Comparison of ENCODE assay signal across 27 cellular contexts in the genomic region with DNA sequence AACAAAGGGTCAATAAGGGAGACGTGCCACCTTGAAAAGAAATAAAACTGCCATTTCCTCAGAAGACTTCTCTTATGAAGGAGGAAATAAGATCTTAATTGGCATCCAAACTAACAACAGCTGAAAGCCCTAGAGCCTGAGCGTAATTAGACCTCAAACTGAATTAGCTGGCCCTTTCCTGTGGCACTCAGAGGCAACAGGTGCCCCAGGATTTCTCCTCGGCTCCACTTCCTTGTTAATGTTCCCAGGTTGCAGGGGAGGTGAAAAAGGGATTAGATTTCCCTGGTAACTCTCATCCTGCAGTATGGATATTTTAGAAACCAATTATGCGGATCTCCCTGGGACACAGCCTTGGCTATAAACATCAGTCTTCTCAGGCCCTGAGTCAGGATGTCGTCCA.
A peak's percentile ranks its signal among the peaks of the same experiment; 100 is the strongest.
DNase-seq lines count a peak whose midpoint lies in the region.
"Had no signal": no experiment of that assay in that cellular context is flagged by ENCODE, and none has a peak within 500 bp of the region (broad histone marks: within the 10 kb centered on the region; RNA-seq: fewer than 3 reads in every experiment).

No MANE protein-coding gene starts in this region.

- H2BK120ac ChIP-seq in mesendoderm (ENCODE audit: low read depth, low read length) = no peak overlapping the region

- DNase-seq in NCI-H146 (lab: John Stamatoyannopoulos, UW) (peak; percentile 43), NCI-H146 treated with DMSO at 0.1 percent for 48 hours (lab: John Stamatoyannopoulos, UW; ENCODE audit: unreplicated experiment) (no peak), NCI-H1436 (lab: John Stamatoyannopoulos, UW) (peak; percentile 90), NCI-H2171 (lab: John Stamatoyannopoulos, UW) (peak; percentile 30), mesendoderm (peak; percentile 3), germinal center (ENCODE audit: low spot score) (no peak), mucosa of gallbladder (ENCODE audit: low spot score) (no peak)
- DNase-seq in stimulated activated CD4-positive, alpha-beta T cell treated with anti-CD3 and anti-CD28 coated beads, Interleukin-4, amount 100 ng/mL, for 1 hour = no peak
- DNase-seq: activated CD4-positive, alpha-beta T cell treated with anti-CD3 and anti-CD28 coated beads for 36 hours; activated CD8-positive, alpha-beta T cell treated with anti-CD3 and anti-CD28 coated beads, Interleukin-2, amount 10 ng/mL, durations not matched to agents 7 days and 5 days; amniotic stem cell; dermis blood vessel endothelial cell; endodermal cell; H9; islet precursor cell; left ventricle myocardium superior; MG63; NCI-H1930; NCI-H446 treated with DMSO at 0.1 percent for 48 hours; Peyer's patch; SHP77; stimulated activated naive CD8-positive, alpha-beta T cell treated with anti-CD3 and anti-CD28 coated beads, Interleukin-15, Interleukin-2, amounts not matched to agents 100 U/mL and 50 U/mL, for 24 hours; upper lobe of right lung had no signal

- no peak overlapping the region for H3K9ac ChIP-seq in mesendoderm (ENCODE audit: low read length)
- H3K9ac ChIP-seq: KMS-11 had no signal

- no peak overlapping the region for H4K8ac ChIP-seq in mesendoderm (ENCODE audit: low read depth, low read length)

- no peak overlapping the region for H3K18ac ChIP-seq in mesendoderm (ENCODE audit: low read length)

- no peak overlapping the region for H3K4me2 ChIP-seq in mesendoderm (ENCODE audit: low read length)
- H3K4me2 ChIP-seq: KMS-11 had no signal

- no peaks in the 10 kb centered on the region for H3K4me1 ChIP-seq in mesendoderm (ENCODE audit: control insufficient read depth, low read depth, low read length)
- H3K4me1 ChIP-seq: Peyer's patch, upper lobe of right lung had no signal

- H3K79me2 ChIP-seq in mesendoderm (ENCODE audit: control insufficient read depth, insufficient read depth, low read length) = no peaks in the 10 kb centered on the region

- WGBS in mesendoderm (ENCODE audit: extremely low coverage, insufficient coverage, low lambda C conversion rate) = no CpG with 5 or more reads among the region's 5 CpGs

- H3K4me3 ChIP-seq in mesendoderm (ENCODE audit: low read length) = no peak overlapping the region
- H3K4me3 ChIP-seq: GM12878, MG63, Peyer's patch, skin epidermis, upper lobe of right lung had no signal

- no peak overlapping the region for H2BK5ac ChIP-seq in mesendoderm (ENCODE audit: low read length)

- H3K27ac ChIP-seq in mesendoderm (ENCODE audit: low read depth, low read length) = no peak overlapping the region
- H3K27ac ChIP-seq: HL-60, KMS-11, Peyer's patch, skin epidermis, upper lobe of right lung had no signal

- H3K4ac ChIP-seq in mesendoderm (ENCODE audit: low read depth, low read length) = no peak overlapping the region

- H4K5ac ChIP-seq in mesendoderm (ENCODE audit: low read length) = no peak overlapping the region

- no peak overlapping the region for H3K56ac ChIP-seq in mesendoderm (ENCODE audit: low read length)

- no peaks in the 10 kb centered on the region for H3K27me3 ChIP-seq in mesendoderm (ENCODE audit: insufficient read depth, low read length, poor library complexity)
- H3K27me3 ChIP-seq: MG63, Peyer's patch, upper lobe of right lung had no signal

- H3K79me1 ChIP-seq in mesendoderm (ENCODE audit: low read length) = no peaks in the 10 kb centered on the region

- no peak overlapping the region for H2BK15ac ChIP-seq in mesendoderm (replicated peaks; ENCODE audit: low read depth)

- H3K23ac ChIP-seq in mesendoderm (ENCODE audit: low read length) = no peak overlapping the region

- no peaks in the 10 kb centered on the region for H3K36me3 ChIP-seq in mesendoderm (ENCODE audit: control insufficient read depth, insufficient read depth, low read length)
- H3K36me3 ChIP-seq: MG63, Peyer's patch, upper lobe of right lung had no signal

- H2AK5ac ChIP-seq in mesendoderm (ENCODE audit: low read length) = no peak overlapping the region

Comparison
In these comparisons a context has a peak if more than half of its experiments do, and no peak if none do; other contexts are left out.
1. DNase-seq: peak in NCI-H146 (single experiment), NCI-H1436 (single experiment), NCI-H2171 (single experiment) and mesendoderm (single experiment); none in NCI-H146 treated with DMSO at 0.1 percent for 48 hours (single experiment), stimulated activated CD4-positive, alpha-beta T cell treated with anti-CD3 and anti-CD28 coated beads, Interleukin-4, amount 100 ng/mL, for 1 hour (single experiment), germinal center (single experiment) and mucosa of gallbladder (single experiment).